ENCODE assay signal across 21 cellular contexts in the genomic region with DNA sequence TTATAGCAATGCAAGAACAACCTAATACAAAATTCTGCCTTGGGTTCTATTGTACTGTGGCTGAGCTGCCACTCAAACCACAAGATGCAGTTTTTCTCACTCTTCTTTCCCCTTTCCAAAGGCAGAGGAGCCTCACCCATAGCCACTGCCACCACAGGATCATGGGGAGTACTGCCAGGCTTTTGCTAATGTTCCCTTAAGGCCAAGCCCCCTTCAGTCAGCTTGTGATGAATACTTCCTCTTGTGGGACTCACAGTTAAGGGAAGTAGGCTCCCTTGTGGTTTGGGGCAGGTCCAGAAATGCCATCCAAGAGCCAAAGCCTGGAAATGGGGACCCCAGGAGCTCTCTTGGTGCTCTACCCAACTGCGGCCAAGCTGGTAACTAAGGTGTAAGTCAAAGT.
A peak's percentile ranks its signal among the peaks of the same experiment; 100 is the strongest.
DNase-seq lines count a peak whose midpoint lies in the region; ATAC-seq, FAIRE-seq and TF ChIP-seq lines count a peak whose summit lies in the region.
"Had no signal": no experiment of that assay in that cellular context is flagged by ENCODE, and none has a peak within 500 bp of the region (broad histone marks: within the 10 kb centered on the region; RNA-seq: fewer than 3 reads in every experiment).

No MANE protein-coding gene starts in this region.

- H2AFZ ChIP-seq in GM23338 (peak overlapping the region; percentile 43; the same call in 1 of the 2 replicates), astrocyte (ENCODE audit: low read depth, low read length) (no peak overlapping the region)

- no peak overlapping the region for H3K9ac ChIP-seq in astrocyte (ENCODE audit: low read length)

- peaks cover 4% of the 10 kb centered on the region; the same call in 1 of the 2 replicates for H3K9me2 ChIP-seq in GM23338 (ENCODE audit: insufficient read depth)

- no peak overlapping the region for H3K27ac ChIP-seq in GM23338 (ENCODE audit: low read depth)
- no peak overlapping the region for H3K27ac ChIP-seq in astrocyte (ENCODE audit: low read depth, low read length)
- no peak overlapping the region for H3K27ac ChIP-seq in coronary artery
- H3K27ac ChIP-seq: C4-2B, epithelial cell of prostate, SJSA1, tibial artery, VCaP had no signal

- ATAC-seq in GM23338 (no peak), naive B cell (ENCODE audit: low read depth in 2 of 2) (peak; percentile 68 to 81), HG02763 (IDR thresholded peaks at IDR 0.05; ENCODE audit: unreplicated experiment) (no peak)
- ATAC-seq: activated T-helper 17 cell treated with anti-CD3 and anti-CD28 coated beads, Interleukin-2, amount 50 U/mL, for 72 hours; HCT116 had no signal

- H3K27ac Mint-ChIP-seq in GM23338 (no peak overlapping the region), astrocyte (ENCODE audit: unreplicated experiment) (no peak overlapping the region), naive B cell (peak overlapping the region in 2 of 6 donors; percentile 43 to 84)
- H3K27ac Mint-ChIP-seq: activated T-helper 17 cell treated with anti-CD3 and anti-CD28 coated beads, Interleukin-2, amount 50 U/mL, for 72 hours had no signal

- H3K36me3 ChIP-seq in GM23338 (ENCODE audit: insufficient read depth) (no peaks in the 10 kb centered on the region), astrocyte (ENCODE audit: insufficient read depth, low read length) (no peaks in the 10 kb centered on the region)
- H3K36me3 ChIP-seq: SJSA1, tibial artery had no signal

- H3K4me3 ChIP-seq in GM23338, result no peak overlapping the region
- no peak overlapping the region for H3K4me3 ChIP-seq in astrocyte (ENCODE audit: insufficient read depth, low read depth, low read length)
- no peak overlapping the region for H3K4me3 ChIP-seq in coronary artery
- H3K4me3 ChIP-seq: SJSA1, tibial artery had no signal

- H4K20me1 ChIP-seq in GM23338 (replicated peaks; ENCODE audit: insufficient read depth), result no peaks in the 10 kb centered on the region
- no peaks in the 10 kb centered on the region for H4K20me1 ChIP-seq in astrocyte (ENCODE audit: insufficient read depth, low read length)

- H3K36me3 Mint-ChIP-seq in GM23338 (ENCODE audit: low read depth) (no peaks in the 10 kb centered on the region; the same call in 2 of the 3 replicates), astrocyte (ENCODE audit: low read depth, unreplicated experiment) (no peaks in the 10 kb centered on the region), naive B cell (peaks cover 0 to 10% of the 10 kb centered on the region in 2 donors)

- peaks cover 2% of the 10 kb centered on the region for H3K9me3 ChIP-seq in astrocyte (ENCODE audit: insufficient read depth, low read depth, low read length)
- H3K9me3 ChIP-seq: SJSA1 had no signal

- DNase-seq in GM23338 (ENCODE audit: low spot score), result no peak
- peak; percentile 100 for DNase-seq in MV-4-11 (lab: John Stamatoyannopoulos, UW)
- DNase-seq in astrocyte (ENCODE audit: low read depth), result peak; percentile 3
- DNase-seq in naive B cell, result no peak
- DNase-seq in urothelium cell line (ENCODE audit: low spot score), result no peak
- no peak for DNase-seq in coronary artery (ENCODE audit: low spot score)
- DNase-seq in islet precursor cell, result no peak
- DNase-seq: activated CD8-positive, alpha-beta memory T cell treated with anti-CD3 and anti-CD28 coated beads for 24 hours; cortex of kidney; DND-41; NCI-H1417; nucleus accumbens; stimulated activated CD4-positive, alpha-beta T cell treated with anti-CD3 and anti-CD28 coated beads, Interleukin-4, amount 100 ng/mL, for 24 hours had no signal

- FAIRE-seq in astrocyte (lab: Jason Lieb, UNC) (no peak), urothelium cell line (lab: Jason Lieb, UNC) (no peak)

- H3F3A ChIP-seq in GM23338 (replicated peaks; ENCODE audit: low read depth), result no peaks in the 10 kb centered on the region

- H3K4me2 ChIP-seq in GM23338, result no peak overlapping the region
- H3K4me2 ChIP-seq in astrocyte (ENCODE audit: low read length), result no peak overlapping the region

- H3K27me3 ChIP-seq in GM23338 (ENCODE audit: insufficient read depth) (no peaks in the 10 kb centered on the region), astrocyte (ENCODE audit: insufficient read depth, low read length) (no peaks in the 10 kb centered on the region)
- H3K27me3 ChIP-seq: SJSA1, tibial artery had no signal

- no peaks in the 10 kb centered on the region for H3K79me2 ChIP-seq in GM23338 (replicated peaks; ENCODE audit: insufficient read depth)
- no peaks in the 10 kb centered on the region for H3K79me2 ChIP-seq in astrocyte (ENCODE audit: insufficient read depth, low read length)

- H3K9me3 Mint-ChIP-seq in GM23338 (peaks cover 9% of the 10 kb centered on the region; the same call in 2 of the 3 replicates), astrocyte (ENCODE audit: unreplicated experiment) (no peaks in the 10 kb centered on the region), naive B cell (peaks cover 0 to 16% (median under 1%) of the 10 kb centered on the region in 7 donors)

- H3K4me1 Mint-ChIP-seq in GM23338 (peaks cover 3% of the 10 kb centered on the region), astrocyte (ENCODE audit: low read depth, unreplicated experiment) (no peaks in the 10 kb centered on the region), naive B cell (peaks cover 6 to 38% (median 24%) of the 10 kb centered on the region in 3 donors)
- H3K4me1 Mint-ChIP-seq: activated T-helper 17 cell treated with anti-CD3 and anti-CD28 coated beads, Interleukin-2, amount 50 U/mL, for 72 hours had no signal

- H3K27me3 Mint-ChIP-seq in GM23338 (ENCODE audit: insufficient read depth, low read depth, poor library complexity) (peaks cover 2% of the 10 kb centered on the region), astrocyte (ENCODE audit: low read depth, unreplicated experiment) (no peaks in the 10 kb centered on the region), naive B cell (no peaks in the 10 kb centered on the region)
- H3K27me3 Mint-ChIP-seq: activated T-helper 17 cell treated with anti-CD3 and anti-CD28 coated beads, Interleukin-2, amount 50 U/mL, for 72 hours had no signal

- no peak for TF ChIP-seq CTCF in GM23338 (conservative IDR thresholded peaks at IDR 0.05; ENCODE audit: low read depth in 2 of 2)
- no peak for TF ChIP-seq CTCF in astrocyte (IDR thresholded peaks at IDR 0.05; ENCODE audit: insufficient read depth, low read depth, low read length)
- no peak for TF ChIP-seq CTCF in coronary artery (IDR thresholded peaks at IDR 0.05)

- no peaks in the 10 kb centered on the region for H3K4me1 ChIP-seq in GM23338 (ENCODE audit: insufficient read depth)
- H3K4me1 ChIP-seq in astrocyte (ENCODE audit: insufficient read depth, low read length), result no peaks in the 10 kb centered on the region
- H3K4me1 ChIP-seq: SJSA1, tibial artery had no signal

- no peak overlapping the region for H3K4me3 Mint-ChIP-seq in GM23338
- no peak overlapping the region for H3K4me3 Mint-ChIP-seq in astrocyte (ENCODE audit: unreplicated experiment)
- no peak overlapping the region for H3K4me3 Mint-ChIP-seq in naive B cell
- H3K4me3 Mint-ChIP-seq: activated T-helper 17 cell treated with anti-CD3 and anti-CD28 coated beads, Interleukin-2, amount 50 U/mL, for 72 hours had no signal

Comparison
In these comparisons a context has a peak if more than half of its experiments do, and no peak if none do; other contexts are left out.
1. ATAC-seq: peak in naive B cell (2 of 2); none in GM23338 (single experiment) and HG02763 (single experiment).
2. DNase-seq: peak in MV-4-11 (single experiment) and astrocyte (single experiment); none in GM23338 (single experiment), naive B cell (single experiment), urothelium cell line (single experiment), coronary artery (single experiment) and islet precursor cell (single experiment).